Comparison of ENCODE assay signal across 1 cellular context in the genomic region with DNA sequence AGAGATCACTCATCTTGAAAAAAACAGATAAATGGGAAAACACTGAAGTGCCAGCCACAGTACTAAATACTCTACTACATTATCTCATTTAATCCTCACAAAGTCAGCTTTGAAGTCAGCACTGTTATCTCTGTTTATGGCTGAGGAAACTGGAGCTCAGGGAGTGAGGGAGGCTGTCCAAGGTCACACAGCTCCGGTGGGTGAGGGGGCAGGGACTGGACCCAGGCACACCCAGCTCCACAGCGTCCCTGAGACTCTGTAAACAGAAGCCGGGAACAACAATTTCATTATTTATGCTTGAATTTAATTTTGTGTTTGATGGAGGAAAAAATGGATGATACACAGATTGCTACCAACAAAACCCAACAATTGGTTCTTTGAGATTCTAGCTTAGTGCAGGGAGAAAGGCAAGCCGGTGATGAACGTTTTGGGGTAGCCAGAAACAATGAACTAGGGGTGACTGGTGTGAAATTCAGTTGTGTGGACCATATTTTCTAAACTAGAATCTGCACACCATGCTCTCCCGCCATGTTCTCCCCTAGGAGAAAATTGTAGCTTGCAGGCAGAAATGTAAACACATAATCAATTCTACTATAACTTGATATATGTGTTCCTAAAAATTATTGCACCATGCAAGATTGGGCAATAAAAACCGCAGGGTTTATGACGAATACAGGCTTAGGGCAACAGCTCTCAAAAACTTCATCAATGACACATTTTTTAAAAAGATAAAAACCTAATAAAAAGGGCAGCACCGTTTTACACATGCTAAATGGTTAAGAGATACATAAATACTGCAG.
A peak's percentile ranks its signal among the peaks of the same experiment; 100 is the strongest.
TF ChIP-seq lines count a peak whose summit lies in the region.

A gene with protein sequence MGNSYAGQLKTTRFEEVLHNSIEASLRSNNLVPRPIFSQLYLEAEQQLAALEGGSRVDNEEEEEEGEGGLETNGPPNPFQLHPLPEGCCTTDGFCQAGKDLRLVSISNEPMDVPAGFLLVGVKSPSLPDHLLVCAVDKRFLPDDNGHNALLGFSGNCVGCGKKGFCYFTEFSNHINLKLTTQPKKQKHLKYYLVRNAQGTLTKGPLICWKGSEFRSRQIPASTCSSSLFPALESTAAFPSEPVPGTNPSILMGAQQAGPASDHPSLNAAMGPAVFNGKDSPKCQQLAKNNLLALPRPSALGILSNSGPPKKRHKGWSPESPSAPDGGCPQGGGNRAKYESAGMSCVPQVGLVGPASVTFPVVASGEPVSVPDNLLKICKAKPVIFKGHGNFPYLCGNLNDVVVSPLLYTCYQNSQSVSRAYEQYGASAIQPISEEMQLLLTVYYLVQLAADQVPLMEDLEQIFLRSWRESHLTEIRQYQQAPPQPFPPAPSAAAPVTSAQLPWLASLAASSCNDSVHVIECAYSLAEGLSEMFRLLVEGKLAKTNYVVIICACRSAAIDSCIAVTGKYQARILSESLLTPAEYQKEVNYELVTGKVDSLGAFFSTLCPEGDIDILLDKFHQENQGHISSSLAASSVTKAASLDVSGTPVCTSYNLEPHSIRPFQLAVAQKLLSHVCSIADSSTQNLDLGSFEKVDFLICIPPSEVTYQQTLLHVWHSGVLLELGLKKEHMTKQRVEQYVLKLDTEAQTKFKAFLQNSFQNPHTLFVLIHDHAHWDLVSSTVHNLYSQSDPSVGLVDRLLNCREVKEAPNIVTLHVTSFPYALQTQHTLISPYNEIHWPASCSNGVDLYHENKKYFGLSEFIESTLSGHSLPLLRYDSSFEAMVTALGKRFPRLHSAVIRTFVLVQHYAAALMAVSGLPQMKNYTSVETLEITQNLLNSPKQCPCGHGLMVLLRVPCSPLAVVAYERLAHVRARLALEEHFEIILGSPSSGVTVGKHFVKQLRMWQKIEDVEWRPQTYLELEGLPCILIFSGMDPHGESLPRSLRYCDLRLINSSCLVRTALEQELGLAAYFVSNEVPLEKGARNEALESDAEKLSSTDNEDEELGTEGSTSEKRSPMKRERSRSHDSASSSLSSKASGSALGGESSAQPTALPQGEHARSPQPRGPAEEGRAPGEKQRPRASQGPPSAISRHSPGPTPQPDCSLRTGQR (N-terminal part only) (plus strand): TSS at position 768 of the 800 bp plus-strand sequence. CDS start 22,570 bp downstream, outside the sequence.

TF ChIP-seq in IMR-90, 13 proteins besides CTCF, POLR2A, EP300 and RAD21:
- TF ChIP-seq BHLHE40 (IDR thresholded peaks at IDR 0.05; ENCODE audit: low read depth, low read length) = no peak
- no peak for TF ChIP-seq RFX5 (IDR thresholded peaks at IDR 0.05; ENCODE audit: low read depth, low read length)
- no peak for TF ChIP-seq FOS (IDR thresholded peaks at IDR 0.05; ENCODE audit: low read depth, low read length)
- peak; percentile 58; the same call in 1 of the 2 replicates for TF ChIP-seq CEBPB (IDR thresholded peaks at IDR 0.05; ENCODE audit: low read depth, low read length)
- no peak for TF ChIP-seq MXI1 (IDR thresholded peaks at IDR 0.05; ENCODE audit: borderline replicate concordance, low read depth, low read length)
- TF ChIP-seq NFE2L2 (IDR thresholded peaks at IDR 0.05; ENCODE audit: low read depth, low read length) = no peak
- TF ChIP-seq, protein P1, sequence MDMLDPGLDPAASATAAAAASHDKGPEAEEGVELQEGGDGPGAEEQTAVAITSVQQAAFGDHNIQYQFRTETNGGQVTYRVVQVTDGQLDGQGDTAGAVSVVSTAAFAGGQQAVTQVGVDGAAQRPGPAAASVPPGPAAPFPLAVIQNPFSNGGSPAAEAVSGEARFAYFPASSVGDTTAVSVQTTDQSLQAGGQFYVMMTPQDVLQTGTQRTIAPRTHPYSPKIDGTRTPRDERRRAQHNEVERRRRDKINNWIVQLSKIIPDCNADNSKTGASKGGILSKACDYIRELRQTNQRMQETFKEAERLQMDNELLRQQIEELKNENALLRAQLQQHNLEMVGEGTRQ (IDR thresholded peaks at IDR 0.05; ENCODE audit: low read depth, low read length) = no peak
- no peak for TF ChIP-seq MAFK (IDR thresholded peaks at IDR 0.05; ENCODE audit: low read depth, low read length)
- no peak for TF ChIP-seq SMC3 (IDR thresholded peaks at IDR 0.05; ENCODE audit: low read depth, low read length)
TF ChIP-seq in IMR-90: peak in this region for 1.
